ENCODE assay signal across 8 cellular contexts in the genomic region with DNA sequence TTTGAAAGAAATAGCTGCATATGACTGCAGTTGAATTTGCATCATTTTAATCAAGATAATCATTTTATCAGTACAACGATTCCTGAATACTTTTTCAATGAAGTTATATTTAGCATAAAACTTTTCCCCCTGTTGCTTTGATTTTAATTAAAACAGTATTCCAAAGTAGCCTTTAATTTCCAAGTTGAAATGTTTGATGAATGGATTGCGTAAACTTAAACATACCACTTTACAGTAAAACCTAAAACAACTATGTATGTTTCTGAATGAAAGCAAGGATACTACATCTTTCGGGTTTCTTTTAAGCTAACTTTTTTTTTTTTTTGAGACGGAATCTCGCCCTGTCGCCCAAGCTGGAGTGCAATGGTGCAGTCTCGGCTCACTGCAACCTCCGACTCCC. TPM values are rescaled to one million over a fixed set of nuclear protein-coding genes. Genes with fewer than 3 reads are reported as not detected.
DNase-seq lines count a peak whose midpoint lies in the region; ATAC-seq and TF ChIP-seq lines count a peak whose summit lies in the region.

No MANE protein-coding gene starts in this region.

- H3K79me2 ChIP-seq in Loucy (ENCODE audit: insufficient read depth, low read length) = peaks cover 42% of the 10 kb centered on the region

- H3K36me3 ChIP-seq in BJ (ENCODE audit: control insufficient read depth, insufficient read depth, low read length) = no peaks in the 10 kb centered on the region
- H3K36me3 ChIP-seq in Loucy (ENCODE audit: insufficient read depth, low read length) = no peaks in the 10 kb centered on the region
- no peaks in the 10 kb centered on the region for H3K36me3 ChIP-seq in ectodermal cell (ENCODE audit: control insufficient read depth, insufficient read depth, low read length)

- peak overlapping the region; percentile 87 for H3K4me2 ChIP-seq in Loucy (ENCODE audit: low read depth, low read length, poor library complexity, severe bottlenecking)

- no peak for TF ChIP-seq CTCF in BJ (IDR thresholded peaks at IDR 0.05; ENCODE audit: insufficient read depth, low read depth, low read length)
- TF ChIP-seq CTCF in Loucy (conservative IDR thresholded peaks at IDR 0.05; ENCODE audit: low read length) = no peak
- TF ChIP-seq CTCF in nephron progenitor cell (IDR thresholded peaks at IDR 0.05) = no peak

- H2AFZ ChIP-seq in Loucy (ENCODE audit: low read length) = no peak overlapping the region; the same call in 1 of the 2 replicates

- POLR2A ChIA-PET in BJ (lab: Charles Lee) = no interaction called here

- H3K4me3 Mint-ChIP-seq in nephron progenitor cell = peak overlapping the region; percentile 99

- H3K9me3 ChIP-seq in Loucy (ENCODE audit: insufficient read depth, low read depth, low read length) = no peaks in the 10 kb centered on the region
- H3K9me3 ChIP-seq in ectodermal cell (ENCODE audit: control insufficient read depth, low read length) = no peaks in the 10 kb centered on the region

- 89 to 92% methylated on average over 7 to 8 of the region's 8 CpGs for WGBS in ectodermal cell, 2 experiments

- no peaks in the 10 kb centered on the region for H3F3A ChIP-seq in Loucy (ENCODE audit: low read depth)

- peaks cover 30% of the 10 kb centered on the region for H3K4me1 Mint-ChIP-seq in nephron progenitor cell

- H3K27ac ChIP-seq in ectodermal cell (ENCODE audit: insufficient read depth, low read depth, low read length, poor library complexity, severe bottlenecking) = no peak overlapping the region

- H3K9ac ChIP-seq in Loucy (ENCODE audit: low read depth, low read length, poor library complexity, severe bottlenecking) = peak overlapping the region; percentile 68

- CTCF ChIA-PET in BJ (lab: Yijun Ruan, JAX) = no interaction called here

- peaks cover 27% of the 10 kb centered on the region for H3K4me1 ChIP-seq in Loucy (ENCODE audit: insufficient read depth, low read length, poor library complexity, severe bottlenecking)
- no peaks in the 10 kb centered on the region for H3K4me1 ChIP-seq in ectodermal cell (ENCODE audit: control insufficient read depth, insufficient read depth, low read length)

- no peak for ATAC-seq in HG03045 (IDR thresholded peaks at IDR 0.05; ENCODE audit: unreplicated experiment)

- H3K4me3 ChIP-seq in BJ (ENCODE audit: low read depth, low read length) (peak overlapping the region; percentile 82), Loucy (ENCODE audit: low read length, poor library complexity, severe bottlenecking) (peak overlapping the region; percentile 73), ectodermal cell (ENCODE audit: insufficient read depth, low read depth, low read length) (peak overlapping the region; percentile 82)

- peaks cover 13% of the 10 kb centered on the region for H4K20me1 ChIP-seq in Loucy (ENCODE audit: insufficient read depth, low read length, poor library complexity, severe bottlenecking)

- DNase-seq in BJ (ENCODE audit: low read depth) (no peak), nephron progenitor cell (no peak), NCI-H1048 (lab: John Stamatoyannopoulos, UW) (no peak), cortex of kidney (lab: John Stamatoyannopoulos, UW) (no peak), A172 (ENCODE audit: low spot score) (no peak)

- peak overlapping the region; percentile 61 for H3K27ac Mint-ChIP-seq in nephron progenitor cell

- no peaks in the 10 kb centered on the region for H3K9me2 ChIP-seq in Loucy (replicated peaks; ENCODE audit: low read depth, low read length)

- no peaks in the 10 kb centered on the region for H3K27me3 Mint-ChIP-seq in nephron progenitor cell (ENCODE audit: low read depth, poor library complexity)

- H3K36me3 Mint-ChIP-seq in nephron progenitor cell (ENCODE audit: low read depth) = peaks cover 18% of the 10 kb centered on the region

- no peaks in the 10 kb centered on the region for H3K27me3 ChIP-seq in BJ (ENCODE audit: control insufficient read depth, insufficient read depth, low read length)
- H3K27me3 ChIP-seq in Loucy (ENCODE audit: insufficient read depth, low read length, poor library complexity, severe bottlenecking) = no peaks in the 10 kb centered on the region
- H3K27me3 ChIP-seq in ectodermal cell (ENCODE audit: control insufficient read depth, insufficient read depth, low read length, poor library complexity, severe bottlenecking) = no peaks in the 10 kb centered on the region

- H3K9me3 Mint-ChIP-seq in nephron progenitor cell = no peaks in the 10 kb centered on the region

RNA-seq across cellular contexts. Expression of a gene that starts 1.4 kb away (rescaled TPM):
- polyA plus RNA-seq in BJ (2011; rRNA removed) = 4.5 and 10.3 TPM in 2 replicates
- 5.3 and 5.4 TPM in 2 replicates for polyA minus RNA-seq in BJ (2011; rRNA and poly(A)+ RNA removed)
- 33.5 TPM for polyA plus RNA-seq in ectodermal cell (2013, experiment 1 of 4)
- 35.6 TPM for polyA plus RNA-seq in ectodermal cell (2013, experiment 2 of 4)
- 32.3 TPM for polyA plus RNA-seq in ectodermal cell (2013, experiment 3 of 4)
- 33.6 TPM for polyA plus RNA-seq in ectodermal cell (2013, experiment 4 of 4)
- 33.9 and 37.6 TPM in 2 replicates for total RNA-seq in A172 (2014; rRNA removed; shearing (Covaris generic))

RNA-seq across cellular contexts. Expression of a gene that starts 25.1 kb away (rescaled TPM):
- polyA plus RNA-seq in BJ (2011; rRNA removed) = 35.3 and 66.1 TPM in 2 replicates
- polyA minus RNA-seq in BJ (2011; rRNA and poly(A)+ RNA removed) = 6.7 and 13.6 TPM in 2 replicates
- polyA plus RNA-seq in ectodermal cell (2013, experiment 1 of 4) = 129 TPM
- polyA plus RNA-seq in ectodermal cell (2013, experiment 2 of 4) = 123 TPM
- 144 TPM for polyA plus RNA-seq in ectodermal cell (2013, experiment 3 of 4)
- polyA plus RNA-seq in ectodermal cell (2013, experiment 4 of 4) = 149 TPM
- total RNA-seq in A172 (2014; rRNA removed; shearing (Covaris generic)) = 178 and 233 TPM in 2 replicates

RNA-seq across cellular contexts. Expression of a gene that starts 53.9 kb away (rescaled TPM):
- 42.0 and 47.8 TPM in 2 replicates for polyA plus RNA-seq in BJ (2011; rRNA removed)
- polyA minus RNA-seq in BJ (2011; rRNA and poly(A)+ RNA removed) = 27.0 and 27.2 TPM in 2 replicates
- polyA plus RNA-seq in ectodermal cell (2013, experiment 1 of 4) = 61.5 TPM
- 61.7 TPM for polyA plus RNA-seq in ectodermal cell (2013, experiment 2 of 4)
- 53.8 TPM for polyA plus RNA-seq in ectodermal cell (2013, experiment 3 of 4)
- 57.8 TPM for polyA plus RNA-seq in ectodermal cell (2013, experiment 4 of 4)
- 79.9 and 94.7 TPM in 2 replicates for total RNA-seq in A172 (2014; rRNA removed; shearing (Covaris generic))
